In genomic region chr10:7649673-7650330, GRCh38 we compare ENCODE assay signal across 24 cellular contexts. TPM values are rescaled to one million over a fixed set of nuclear protein-coding genes. Genes with fewer than 3 reads are reported as not detected.
DNase-seq lines count a peak whose midpoint lies in the region; ATAC-seq, FAIRE-seq and TF ChIP-seq lines count a peak whose summit lies in the region.
"Had no signal": no experiment of that assay in that cellular context is flagged by ENCODE, and none has a peak within 500 bp of the region (broad histone marks: within the 10 kb centered on the region; RNA-seq: fewer than 3 reads in every experiment).

No MANE protein-coding gene starts in this region.

- TF ChIP-seq POLR2A in HepG2 (IDR thresholded peaks at IDR 0.05; ENCODE audit: insufficient read depth in 1 of 2, low read depth in 2 of 2, low read length in 2 of 2) (no peak), erythroblast (IDR thresholded peaks at IDR 0.05; ENCODE audit: low read length) (no peak)

- BruUV-seq in HepG2 (replicated peaks; lab: Mats Ljungman, UMichigan): no TSS peak

- in situ Hi-C loops in HepG2 (cut with HindIII; ENCODE audit: extremely low pct_ligation_motif_present, low pct_unique_long_range_greater_than_20kb): no loop called here

- no peak overlapping the region for H3K9ac ChIP-seq in HepG2 (ENCODE audit: insufficient read depth, low read depth, low read length)

- no peak overlapping the region for H3K27ac ChIP-seq in HepG2 (ENCODE audit: extremely low read length, insufficient read depth, low read length)
- H3K27ac ChIP-seq: hepatocyte, upper lobe of right lung had no signal

- CTCF ChIA-PET in HepG2 (lab: Yijun Ruan, JAX; ENCODE audit: low intra/inter-chr PET ratio, low total read pairs): no interaction called here

- FAIRE-seq in HepG2 (lab: Jason Lieb, UNC): no peak
- FAIRE-seq: GM12878, keratinocyte had no signal

- DNase-seq in A172 (ENCODE audit: low spot score) (peak; percentile 50), GM03348 (ENCODE audit: low spot score) (peak; percentile 22), RKO (ENCODE audit: low spot score) (peak; percentile 38), myocyte (ENCODE audit: low read depth) (peak; percentile 43), HepG2 (ENCODE audit: low spot score) (no peak), SW 1271 (lab: John Stamatoyannopoulos, UW) (no peak), erythroblast (lab: John Stamatoyannopoulos, UW) (no peak)
- DNase-seq: activated CD4-positive, CD25-positive, alpha-beta regulatory T cell treated with anti-CD3 and anti-CD28 coated beads, Interleukin-2, amount 50 U/mL, for 72 hours; activated CD8-positive, alpha-beta memory T cell treated with anti-CD3 and anti-CD28 coated beads, Interleukin-2, amount 50 U/mL, for 4 hours; activated effector memory CD4-positive, alpha-beta T cell treated with Interleukin-2 at 50 U/mL for 16 hours; amygdala; COR-L47; effector CD8-positive, alpha-beta T cell; KBM-7; NCI-H1105 treated with DMSO at 0.1 percent for 48 hours; NCI-H526 treated with DMSO at 0.1 percent for 48 hours; OCI-M1; T-helper 9 cell; upper lobe of right lung had no signal

- no peak overlapping the region for H3K4me3 ChIP-seq in HepG2 (replicated peaks in 1 of 3; ENCODE audit: insufficient read depth in 1 of 3, low read depth in 2 of 3, low read length in 3 of 3)
- H3K4me3 ChIP-seq: GM12878, hepatocyte, upper lobe of right lung had no signal

- POLR2A ChIA-PET in HepG2 (lab: Yijun Ruan, JAX): no interaction called here

- H3K4me1 ChIP-seq in HepG2 (ENCODE audit: insufficient read depth, low read length): peaks cover 7% of the 10 kb centered on the region; the same call in 1 of the 2 replicates
- H3K4me1 ChIP-seq: upper lobe of right lung had no signal

- no peaks in the 10 kb centered on the region for H3K36me3 ChIP-seq in HepG2 (replicated peaks in 1 of 2; ENCODE audit: control insufficient read depth in 1 of 2, insufficient read depth in 2 of 2, low read length in 2 of 2)
- H3K36me3 ChIP-seq: upper lobe of right lung had no signal

- TF ChIP-seq RAD21 in HepG2 (CRISPR knock-in tag; IDR thresholded peaks at IDR 0.05): no peak

- TF ChIP-seq EP300 in HepG2 (IDR thresholded peaks at IDR 0.05; ENCODE audit: low read depth in 2 of 2, low read length in 2 of 2): no peak
- no peak for TF ChIP-seq EP300 in HepG2 (CRISPR knock-in tag; IDR thresholded peaks at IDR 0.05; ENCODE audit: borderline replicate concordance)

- intact Hi-C loops in HepG2 (cut with micrococcal nuclease; ENCODE audit: unreplicated experiment): no loop called here

- H3K9me3 ChIP-seq in HepG2 (ENCODE audit: low read length): no peaks in the 10 kb centered on the region
- H3K9me3 ChIP-seq: upper lobe of right lung had no signal

- no peaks in the 10 kb centered on the region for H4K20me1 ChIP-seq in HepG2 (ENCODE audit: insufficient read depth, low read length)

- H2AFZ ChIP-seq in HepG2 (ENCODE audit: low read length): no peak overlapping the region
- H2AFZ ChIP-seq: hepatocyte had no signal

- H3K79me2 ChIP-seq in HepG2 (ENCODE audit: insufficient read depth, low read length): no peaks in the 10 kb centered on the region
- H3K79me2 ChIP-seq: hepatocyte had no signal

- TF ChIP-seq CTCF in HepG2 (CRISPR knock-in tag; IDR thresholded peaks at IDR 0.05): no peak

- WGBS in HepG2 (ENCODE audit: low lambda C conversion rate): 84% methylated on average over 6 of the region's 6 CpGs

- H3K27me3 ChIP-seq in HepG2 (ENCODE audit: control insufficient read depth in 1 of 2, insufficient read depth in 2 of 2, low read length in 2 of 2): no peaks in the 10 kb centered on the region
- H3K27me3 ChIP-seq: upper lobe of right lung had no signal

- ATAC-seq in GM21723 (IDR thresholded peaks at IDR 0.05; ENCODE audit: unreplicated experiment) (no peak), HepG2 (no peak)
- ATAC-seq: GM12878; stimulated activated effector memory CD8-positive, alpha-beta T cell treated with anti-CD3 and anti-CD28 coated beads, Interleukin-12 subunit alpha, Interleukin-12 subunit beta, amount 100 ng/mL, for 72 hours; upper lobe of right lung had no signal

- H3K4me2 ChIP-seq in HepG2 (ENCODE audit: low read depth, low read length): no peak overlapping the region
- H3K4me2 ChIP-seq: hepatocyte had no signal

TF ChIP-seq in HepG2, 621 proteins besides CTCF, POLR2A, EP300 and RAD21 (continues in another document):
- TF ChIP-seq NPAS2 (CRISPR knock-in tag; IDR thresholded peaks at IDR 0.05; ENCODE audit: borderline replicate concordance) (no peak), ZNF441 (CRISPR knock-in tag; IDR thresholded peaks at IDR 0.05; ENCODE audit: borderline replicate concordance) (no peak), IKZF4 (CRISPR knock-in tag; IDR thresholded peaks at IDR 0.05; ENCODE audit: borderline replicate concordance, low read depth, not compliant biosample characterization) (no peak), NAIF1 (CRISPR knock-in tag; IDR thresholded peaks at IDR 0.05; ENCODE audit: borderline replicate concordance) (no peak), ARID2 (CRISPR knock-in tag; IDR thresholded peaks at IDR 0.05; ENCODE audit: borderline replicate concordance) (no peak), SIX1 (CRISPR knock-in tag; IDR thresholded peaks at IDR 0.05; ENCODE audit: borderline replicate concordance) (no peak), ZNF431 (CRISPR knock-in tag; IDR thresholded peaks at IDR 0.05; ENCODE audit: borderline replicate concordance, low read depth) (no peak), KDM6A (CRISPR knock-in tag; IDR thresholded peaks at IDR 0.05; ENCODE audit: low read depth) (no peak)

RNA-seq across cellular contexts. Expression of gene ITIH5, which starts 17.0 kb away (rescaled TPM):
- 0.09 and 0.14 TPM in 2 replicates for total RNA-seq in A172 (2014; rRNA removed; shearing (Covaris generic))
- total RNA-seq in myocyte: not detected in 2 replicates
- polyA plus RNA-seq in myocyte (2012): not detected
- 3.5 and 8.9 TPM in 2 replicates for total RNA-seq in HepG2 (2016; rRNA removed; fragmentation: Illumina TruSeq; extraction: Trizol)
- total RNA-seq in HepG2 (2016; cell fraction: cytosol; rRNA removed; fragmentation: Illumina TruSeq; extraction: Trizol; ENCODE audit: low read depth): 1.2 and 1.9 TPM in 2 replicates
- 3.6 and 9.0 TPM in 2 replicates for total RNA-seq in HepG2 (2016; cell fraction: insoluble cytoplasmic fraction; rRNA removed; fragmentation: Illumina TruSeq; extraction: Trizol)
- 1.2 and 1.5 TPM in 2 replicates for total RNA-seq in HepG2 (2016; cell fraction: membrane; rRNA removed; fragmentation: Illumina TruSeq; extraction: Trizol)
- 6.8 and 9.1 TPM in 2 replicates for total RNA-seq in HepG2 (2016; cell fraction: nucleus; rRNA removed; fragmentation: Illumina TruSeq; extraction: Trizol)
- 4.7 and 6.0 TPM in 2 replicates for polyA plus RNA-seq in HepG2 (2011; rRNA removed)
- 3.9 and 4.7 TPM in 2 replicates for polyA plus RNA-seq in HepG2 (2011; cell fraction: cytosol; rRNA removed)
- polyA plus RNA-seq in HepG2 (2011; cell fraction: nucleus; rRNA removed): 3.7 and 4.5 TPM in 2 replicates
- 2.4 and 4.5 TPM in 2 replicates for polyA plus RNA-seq in HepG2 (2012)
- polyA plus RNA-seq in HepG2 (2016; cell fraction: cytosol; fragmentation: Illumina TruSeq; extraction: Trizol; ENCODE audit: low read depth): 0.32 and 0.36 TPM in 2 replicates
- 2.9 and 3.3 TPM in 2 replicates for polyA plus RNA-seq in HepG2 (2016; cell fraction: insoluble cytoplasmic fraction; fragmentation: Illumina TruSeq; extraction: Trizol; ENCODE audit: low read depth)
- 0.55 and 0.68 TPM in 2 replicates for polyA plus RNA-seq in HepG2 (2016; cell fraction: membrane; fragmentation: Illumina TruSeq; extraction: Trizol; ENCODE audit: low read depth)
- 10.8 and 11.6 TPM in 2 replicates for polyA plus RNA-seq in HepG2 (2016; cell fraction: nucleus; fragmentation: Illumina TruSeq; extraction: Trizol; ENCODE audit: insufficient read depth, low read depth)
- polyA minus RNA-seq in HepG2 (2011; rRNA and poly(A)+ RNA removed; ENCODE audit: low replicate concordance): 2.9 TPM in 1 of 2 replicates, not detected in the other
- polyA minus RNA-seq in HepG2 (2011; cell fraction: cytosol; rRNA and poly(A)+ RNA removed): 1.5 and 2.2 TPM in 2 replicates
- 1.9 and 2.1 TPM in 2 replicates for polyA minus RNA-seq in HepG2 (2011; cell fraction: nucleus; rRNA and poly(A)+ RNA removed)
- polyA plus RNA-seq: keratinocyte had no signal

RNA-seq across cellular contexts. Expression of gene ITIH2, which starts 53.3 kb away (rescaled TPM):
- not detected in 2 replicates for total RNA-seq in A172 (2014; rRNA removed; shearing (Covaris generic))
- total RNA-seq in myocyte: not detected in 2 replicates
- not detected for polyA plus RNA-seq in myocyte (2012)
- total RNA-seq in HepG2 (2016; rRNA removed; fragmentation: Illumina TruSeq; extraction: Trizol): 603 and 1,197 TPM in 2 replicates
- total RNA-seq in HepG2 (2016; cell fraction: cytosol; rRNA removed; fragmentation: Illumina TruSeq; extraction: Trizol; ENCODE audit: low read depth): 49.3 and 57.5 TPM in 2 replicates
- total RNA-seq in HepG2 (2016; cell fraction: insoluble cytoplasmic fraction; rRNA removed; fragmentation: Illumina TruSeq; extraction: Trizol): 560 and 1,175 TPM in 2 replicates
- 127 and 151 TPM in 2 replicates for total RNA-seq in HepG2 (2016; cell fraction: membrane; rRNA removed; fragmentation: Illumina TruSeq; extraction: Trizol)
- 929 and 1,111 TPM in 2 replicates for total RNA-seq in HepG2 (2016; cell fraction: nucleus; rRNA removed; fragmentation: Illumina TruSeq; extraction: Trizol)
- polyA plus RNA-seq in HepG2 (2011; rRNA removed): 1,427 and 1,430 TPM in 2 replicates
- 1,054 and 1,367 TPM in 2 replicates for polyA plus RNA-seq in HepG2 (2011; cell fraction: cytosol; rRNA removed)
- polyA plus RNA-seq in HepG2 (2011; cell fraction: nucleus; rRNA removed): 619 and 697 TPM in 2 replicates
- polyA plus RNA-seq in HepG2 (2012): 1,282 and 1,626 TPM in 2 replicates
- 51.7 and 58.6 TPM in 2 replicates for polyA plus RNA-seq in HepG2 (2016; cell fraction: cytosol; fragmentation: Illumina TruSeq; extraction: Trizol; ENCODE audit: low read depth)
- polyA plus RNA-seq in HepG2 (2016; cell fraction: insoluble cytoplasmic fraction; fragmentation: Illumina TruSeq; extraction: Trizol; ENCODE audit: low read depth): 462 and 464 TPM in 2 replicates
- polyA plus RNA-seq in HepG2 (2016; cell fraction: membrane; fragmentation: Illumina TruSeq; extraction: Trizol; ENCODE audit: low read depth): 94.8 and 114 TPM in 2 replicates
- polyA plus RNA-seq in HepG2 (2016; cell fraction: nucleus; fragmentation: Illumina TruSeq; extraction: Trizol; ENCODE audit: insufficient read depth, low read depth): 923 and 981 TPM in 2 replicates
- 0.26 and 658 TPM in 2 replicates for polyA minus RNA-seq in HepG2 (2011; rRNA and poly(A)+ RNA removed; ENCODE audit: low replicate concordance)
- polyA minus RNA-seq in HepG2 (2011; cell fraction: cytosol; rRNA and poly(A)+ RNA removed): 661 and 1,052 TPM in 2 replicates
- 465 and 707 TPM in 2 replicates for polyA minus RNA-seq in HepG2 (2011; cell fraction: nucleus; rRNA and poly(A)+ RNA removed)
- polyA plus RNA-seq: keratinocyte had no signal

Comparison
In these comparisons a context has a peak if more than half of its experiments do, and no peak if none do; other contexts are left out.
1. DNase-seq: peak in A172 (single experiment), GM03348 (single experiment), RKO (single experiment) and myocyte (single experiment); none in HepG2 (single experiment), SW 1271 (0 of 2) and erythroblast (0 of 2).
2. RNA of gene ITIH2, which starts 53.3 kb away (total RNA-seq): 49.3 to 1,197 TPM in HepG2; not detected in A172 and not detected in myocyte; every median in the first group is over 10 times any median in the second.